Comparison of ENCODE assay signal across 16 cellular contexts in genomic region chr3:122957707-122958210, GRCh38.
A peak's percentile ranks its signal among the peaks of the same experiment; 100 is the strongest.
DNase-seq lines count a peak whose midpoint lies in the region; ATAC-seq and TF ChIP-seq lines count a peak whose summit lies in the region.
"Had no signal": no experiment of that assay in that cellular context is flagged by ENCODE, and none has a peak within 500 bp of the region (broad histone marks: within the 10 kb centered on the region; RNA-seq: fewer than 3 reads in every experiment).

No MANE protein-coding gene starts in this region.

- DNase-seq in HK-2 (ENCODE audit: unreplicated experiment) = peak; percentile 48
- peak; percentile 68 to 93 (median 90) for DNase-seq in right cardiac atrium
- DNase-seq in renal cortical epithelial cell (ENCODE audit: low read depth) = peak; percentile 70
- no peak for DNase-seq in activated gamma-delta T cell (lab: John Stamatoyannopoulos, UW)
- no peak for DNase-seq in SK-N-DZ (ENCODE audit: low spot score)
- no peak for DNase-seq in COLO668 (lab: John Stamatoyannopoulos, UW; ENCODE audit: unreplicated experiment)
- no peak for DNase-seq in G401 (ENCODE audit: low spot score)
- DNase-seq: CD8-positive, alpha-beta memory T cell; EL; gastrocnemius medialis; NCI-H146; NCI-H2227 treated with DMSO at 0.1 percent for 48 hours; T-helper 2 cell had no signal

- peak overlapping the region; percentile 70 for H3K27ac ChIP-seq in right cardiac atrium (ENCODE audit: low read length)
- H3K27ac ChIP-seq: neural progenitor cell had no signal

- H3K27me3 ChIP-seq in right cardiac atrium (ENCODE audit: control insufficient read depth, insufficient read depth) = no peaks in the 10 kb centered on the region
- H3K27me3 ChIP-seq: neural progenitor cell had no signal

- intact Hi-C loops in right cardiac atrium (cut with DNase I) = no loop called here

- no peak overlapping the region for H3K4me3 ChIP-seq in right cardiac atrium (ENCODE audit: low read length)
- H3K4me3 ChIP-seq: gastrocnemius medialis, neural progenitor cell had no signal

- H3K4me1 Mint-ChIP-seq in brain = peaks cover 80% of the 10 kb centered on the region
- H3K4me1 Mint-ChIP-seq: CD8-positive, alpha-beta memory T cell had no signal

- in situ Hi-C loops in G401 (cut with HindIII; ENCODE audit: low sequenced_read_pairs) = no loop called here

- peak; percentile 83 to 93 for ATAC-seq in right cardiac atrium
- ATAC-seq: gastrocnemius medialis had no signal

- H3K27ac Mint-ChIP-seq in brain = peak overlapping the region in 4 of 5 experiments; percentile 3 to 60 (median 12)
- H3K27ac Mint-ChIP-seq: activated T-helper 2 cell treated with anti-CD3 and anti-CD28 coated beads, Interferon-gamma antibody, Interleukin-2, Interleukin-4, amounts not matched to agents 10 μg/mL and 5 μg/mL and 100 μg/mL, durations not matched to agents 14 hours and 24 hours and 36 hours; CD8-positive, alpha-beta memory T cell had no signal

- WGBS in right cardiac atrium = 28% methylated on average over 4 of the region's 4 CpGs

- peaks cover 12% of the 10 kb centered on the region for H3K4me1 ChIP-seq in right cardiac atrium (ENCODE audit: control insufficient read depth, insufficient read depth, low read length)
- H3K4me1 ChIP-seq: gastrocnemius medialis had no signal

- H3K36me3 Mint-ChIP-seq in brain = peaks cover 34% of the 10 kb centered on the region
- H3K36me3 Mint-ChIP-seq: CD8-positive, alpha-beta memory T cell had no signal

- H3K4me3 Mint-ChIP-seq in brain = no peak overlapping the region
- H3K4me3 Mint-ChIP-seq: CD8-positive, alpha-beta memory T cell; neural progenitor cell had no signal

- no peak for TF ChIP-seq CTCF in brain (conservative IDR thresholded peaks at IDR 0.05)

- H3K9me3 Mint-ChIP-seq in brain = peaks cover 0 to 4% (median 0%) of the 10 kb centered on the region in 5 experiments
- H3K9me3 Mint-ChIP-seq: activated T-helper 2 cell treated with anti-CD3 and anti-CD28 coated beads, Interferon-gamma antibody, Interleukin-2, Interleukin-4, amounts not matched to agents 10 μg/mL and 5 μg/mL and 100 μg/mL, durations not matched to agents 14 hours and 24 hours and 36 hours; CD8-positive, alpha-beta memory T cell; neural progenitor cell had no signal

- H3K27me3 Mint-ChIP-seq in brain = no peaks in the 10 kb centered on the region

- H3K9me3 ChIP-seq in right cardiac atrium (ENCODE audit: control insufficient read depth, low read length) = no peaks in the 10 kb centered on the region
- H3K9me3 ChIP-seq: gastrocnemius medialis had no signal

Comparison
In these comparisons a context has a peak if more than half of its experiments do, and no peak if none do; other contexts are left out.
1. DNase-seq: peak in HK-2 (single experiment), right cardiac atrium (3 of 3) and renal cortical epithelial cell (single experiment); none in activated gamma-delta T cell (single experiment), SK-N-DZ (single experiment), COLO668 (single experiment) and G401 (single experiment).